In genomic region chr5:54553659-54554207, GRCh38 we compare ENCODE assay signal across 29 cellular contexts. TPM values are rescaled to one million over a fixed set of nuclear protein-coding genes. Genes with fewer than 3 reads are reported as not detected.
DNase-seq lines count a peak whose midpoint lies in the region; ATAC-seq, FAIRE-seq and TF ChIP-seq lines count a peak whose summit lies in the region.
"Had no signal": no experiment of that assay in that cellular context is flagged by ENCODE, and none has a peak within 500 bp of the region (broad histone marks: within the 10 kb centered on the region; RNA-seq: fewer than 3 reads in every experiment).

No MANE protein-coding gene starts in this region.

- WGBS in pancreas, 2 donors = 39 to 47% methylated on average over 4 of the region's 4 CpGs
- 74 to 82% (median 82%) methylated on average over 4 of the region's 4 CpGs for WGBS in small intestine, 3 donors

- TF ChIP-seq CTCF in pancreas (IDR thresholded peaks at IDR 0.05) = no peak

- ATAC-seq in pancreas = peak in 3 of 4 donors; percentile 44 to 59 (median 52)
- ATAC-seq in Right ventricle myocardium superior (ENCODE audit: poor library complexity) = no peak
- ATAC-seq: esophagus mucosa; gastrocnemius medialis; stimulated activated memory B cell treated with anti-CD40 and anti-IgM and Interleukin-4, amounts not matched to agents 10 μg/mL and 1 μg/mL and 100 μg/mL, for 72 hours had no signal

- DNase-seq in Caki2 (ENCODE audit: low read depth) (peak; percentile 7), caudate nucleus (lab: John Stamatoyannopoulos, UW) (peak in 57 of 61 donors; percentile 7 to 89 (median 63)), hippocampal formation (lab: John Stamatoyannopoulos, UW) (peak; percentile 73 to 88), pancreas (no peak), SW480 (ENCODE audit: low spot score) (no peak), small intestine (no peak), Kasumi-1 (lab: John Stamatoyannopoulos, UW) (no peak), Right ventricle myocardium superior (no peak)
- DNase-seq: activated CD4-positive, alpha-beta T cell treated with anti-CD3 and anti-CD28 coated beads, Interleukin-2, amount 50 U/mL, for 1 hour; COR-L47; DMS79; gastrocnemius medialis; GF-D8; mesenchymal stem cell; MV-4-11; NCI-H524 treated with DMSO at 0.1 percent for 48 hours; NK-92 treated with Interleukin-12 subunit alpha and Interleukin-12 subunit beta, amount 100 ng/mL, for 24 hours; retina; SIG-M5; stimulated activated CD4-positive, alpha-beta T cell treated with anti-CD3 and anti-CD28 coated beads, Interleukin-4, amount 100 ng/mL, for 1 hour; WERI-Rb-1 had no signal

- in situ Hi-C loops in Caki2 (cut with HindIII; ENCODE audit: low pct_unique_long_range_greater_than_20kb, low sequenced_read_pairs) = no loop called here

- H3K4me3 ChIP-seq in pancreas (no peak overlapping the region), small intestine (ENCODE audit: low read depth in 1 of 2, low read length in 2 of 2) (no peak overlapping the region)
- H3K4me3 ChIP-seq: BLaER1, gastrocnemius medialis, thoracic aorta had no signal

- H3K36me3 ChIP-seq in pancreas = no peaks in the 10 kb centered on the region
- no peaks in the 10 kb centered on the region for H3K36me3 ChIP-seq in small intestine (ENCODE audit: control insufficient read depth in 2 of 2, insufficient read depth in 2 of 2, low read length in 2 of 2)
- H3K36me3 ChIP-seq: gastrocnemius medialis, WERI-Rb-1 had no signal

- FAIRE-seq in pancreas (lab: Jason Lieb, UNC) (no peak), small intestine (lab: Jason Lieb, UNC) (no peak)
- FAIRE-seq: astrocyte, HTR-8/SVneo had no signal

- H3K4me1 ChIP-seq in pancreas (no peaks in the 10 kb centered on the region), small intestine (ENCODE audit: control insufficient read depth in 2 of 2, insufficient read depth in 1 of 2, low read depth in 1 of 2, low read length in 1 of 2) (no peaks in the 10 kb centered on the region)
- H3K4me1 ChIP-seq: BLaER1, gastrocnemius medialis had no signal

- H3K27me3 ChIP-seq in pancreas (no peaks in the 10 kb centered on the region), small intestine (ENCODE audit: control insufficient read depth in 2 of 2, insufficient read depth in 2 of 2, low read length in 2 of 2) (no peaks in the 10 kb centered on the region)
- H3K27me3 ChIP-seq: BLaER1, gastrocnemius medialis, neutrophil had no signal

- H3K9me3 ChIP-seq in pancreas (no peaks in the 10 kb centered on the region), small intestine (ENCODE audit: control insufficient read depth, low read depth) (no peaks in the 10 kb centered on the region)
- H3K9me3 ChIP-seq: BLaER1, gastrocnemius medialis, neutrophil, thoracic aorta had no signal

- intact Hi-C loops in pancreas (cut with DNase I) (no loop called here), Right ventricle myocardium superior (cut with DNase I) (no loop called here)

- H3K27ac ChIP-seq in caudate nucleus (ENCODE audit: low read depth, low read length) = peak overlapping the region; percentile 72
- H3K27ac ChIP-seq in pancreas = no peak overlapping the region
- no peak overlapping the region for H3K27ac ChIP-seq in small intestine (ENCODE audit: low read depth in 1 of 2, low read length in 1 of 2)
- H3K27ac ChIP-seq: BLaER1, gastrocnemius medialis, KMS-11, neutrophil, thoracic aorta, WERI-Rb-1 had no signal

RNA-seq across cellular contexts. Expression of gene SNX18, which starts 36.2 kb away (rescaled TPM):
- 4.3 and 6.7 TPM in 2 replicates for total RNA-seq in Caki2 (2014; rRNA removed; shearing (Covaris generic); ENCODE audit: low replicate concordance)
- total RNA-seq in pancreas (10 to 100 TPM; 10.2 to 20.0 (median 14.3) TPM), Right ventricle myocardium superior (24.9 TPM)
- polyA plus RNA-seq in pancreas (1 to 10 TPM; 2.9 to 4.7 TPM), small intestine (10 to 100 TPM in 1 of 3 donors, 1 to 10 TPM in 2; 3.4 to 11.7 (median 4.6) TPM)

Comparison
In these comparisons a context has a peak if more than half of its experiments do, and no peak if none do; other contexts are left out.
1. DNase-seq: peak in Caki2 (single experiment), caudate nucleus (57 of 61) and hippocampal formation (2 of 2); none in pancreas (0 of 6), SW480 (single experiment), small intestine (single experiment), Kasumi-1 (0 of 2) and Right ventricle myocardium superior (single experiment).